ENCODE assay signal across 8 cellular contexts in the genomic region with DNA sequence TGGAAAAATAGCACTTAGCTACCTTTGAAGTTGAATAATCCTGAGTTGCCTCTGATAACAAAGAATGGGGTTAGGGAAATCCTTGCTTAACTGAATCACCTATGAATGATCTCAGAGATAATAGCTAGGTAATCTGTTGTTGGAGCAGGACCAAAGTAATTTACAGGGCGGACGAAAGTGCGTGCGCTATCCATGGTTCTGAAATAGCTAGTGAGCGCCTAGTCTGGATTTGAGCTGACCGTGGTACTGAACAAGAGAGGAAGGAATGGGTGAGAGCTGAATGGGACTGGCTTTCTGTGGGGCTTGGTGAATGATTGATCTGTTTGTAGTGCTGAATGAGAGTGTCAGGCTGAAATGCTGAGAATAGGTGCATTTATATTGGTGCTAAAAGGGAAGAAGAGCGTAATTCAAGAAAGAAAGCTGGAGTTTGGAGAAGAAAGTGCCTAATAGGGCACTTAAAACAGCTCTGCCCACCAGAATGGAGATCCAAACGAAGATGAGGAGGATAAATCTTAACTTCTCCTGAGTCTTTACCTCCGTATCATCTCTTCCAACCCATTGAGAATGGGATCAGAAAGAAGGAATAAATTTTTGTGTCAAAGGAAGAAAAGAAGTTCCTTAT. TPM values are rescaled to one million over a fixed set of nuclear protein-coding genes. Genes with fewer than 3 reads are reported as not detected.
A peak's percentile ranks its signal among the peaks of the same experiment; 100 is the strongest.
DNase-seq lines count a peak whose midpoint lies in the region; ATAC-seq lines count a peak whose summit lies in the region.

No MANE protein-coding gene starts in this region.

- peak; percentile 67 to 80 for DNase-seq in AML-193 (lab: John Stamatoyannopoulos, UW)
- DNase-seq in HCEC 1CT = peak; percentile 54
- peak; percentile 45 for DNase-seq in SK-N-DZ (ENCODE audit: low spot score)
- peak; percentile 36 for DNase-seq in fibroblast of gingiva (ENCODE audit: low read depth)
- peak; percentile 68 for DNase-seq in renal cortical epithelial cell (ENCODE audit: low read depth)

- ATAC-seq in GM18909 (IDR thresholded peaks at IDR 0.05; ENCODE audit: poor library complexity, unreplicated experiment) (no peak), GM18868 (IDR thresholded peaks at IDR 0.05; ENCODE audit: unreplicated experiment) (no peak), HG03045 (IDR thresholded peaks at IDR 0.05; ENCODE audit: unreplicated experiment) (no peak)

RNA-seq across cellular contexts. Expression of a gene that starts 10.1 kb away (rescaled TPM):
- polyA plus RNA-seq in SK-N-DZ (2014; cell fraction: cytosol; rRNA removed) = not detected in 2 replicates
- not detected in 2 replicates for polyA plus RNA-seq in SK-N-DZ (2014; cell fraction: nucleus; rRNA removed)
- not detected in 2 replicates for total RNA-seq in renal cortical epithelial cell
